ENCODE assay signal across 20 cellular contexts in genomic region chr17:8494506-8495111, GRCh38.
"Had no signal": no experiment of that assay in that cellular context is flagged by ENCODE, and none has a peak within 500 bp of the region (broad histone marks: within the 10 kb centered on the region; RNA-seq: fewer than 3 reads in every experiment).

No MANE protein-coding gene starts in this region.

- H3K36me3 Mint-ChIP-seq: natural killer cell had no signal

- H3K27me3 ChIP-seq: gastrocnemius medialis, heart left ventricle, upper lobe of left lung had no signal

- H3K4me3 Mint-ChIP-seq: activated CD4-positive, alpha-beta memory T cell treated with anti-CD3 and anti-CD28 coated beads, Interleukin-2, amount 10 ng/mL, durations not matched to agents 7 days and 5 days; activated T-cell treated with anti-CD3 and anti-CD28 coated beads, Interleukin-2, amount 50 U/mL, for 24 hours; immature natural killer cell; natural killer cell; T-helper 1 cell treated with Interleukin-12 subunit alpha and Interleukin-12 subunit beta and Interleukin-4 antibody, amounts not matched to agents 30 μg/mL and 1 μg/mL, for 36 hours had no signal

- H3K27ac Mint-ChIP-seq: activated CD4-positive, alpha-beta memory T cell treated with anti-CD3 and anti-CD28 coated beads, Interleukin-2, amount 10 ng/mL, durations not matched to agents 7 days and 5 days; activated T-cell treated with anti-CD3 and anti-CD28 coated beads, Interleukin-2, amount 50 U/mL, for 24 hours; immature natural killer cell; natural killer cell; T-helper 1 cell treated with Interleukin-12 subunit alpha and Interleukin-12 subunit beta and Interleukin-4 antibody, amounts not matched to agents 30 μg/mL and 1 μg/mL, for 36 hours had no signal

- H3K27me3 Mint-ChIP-seq: activated CD4-positive, alpha-beta memory T cell treated with anti-CD3 and anti-CD28 coated beads, Interleukin-2, amount 10 ng/mL, durations not matched to agents 7 days and 5 days; activated T-cell treated with anti-CD3 and anti-CD28 coated beads, Interleukin-2, amount 50 U/mL, for 24 hours had no signal

- H3K4me1 ChIP-seq: gastrocnemius medialis, heart left ventricle, lower lobe of right lung, upper lobe of left lung had no signal

- H3K4me3 ChIP-seq: gastrocnemius medialis, heart left ventricle, lower lobe of right lung, mucosa of descending colon, upper lobe of left lung had no signal

- H3K9me3 Mint-ChIP-seq: activated CD4-positive, alpha-beta memory T cell treated with anti-CD3 and anti-CD28 coated beads, Interleukin-2, amount 10 ng/mL, durations not matched to agents 7 days and 5 days; activated T-cell treated with anti-CD3 and anti-CD28 coated beads, Interleukin-2, amount 50 U/mL, for 24 hours; immature natural killer cell; natural killer cell; T-helper 1 cell treated with Interleukin-12 subunit alpha and Interleukin-12 subunit beta and Interleukin-4 antibody, amounts not matched to agents 30 μg/mL and 1 μg/mL, for 36 hours had no signal

- H3K4me1 Mint-ChIP-seq: activated CD4-positive, alpha-beta memory T cell treated with anti-CD3 and anti-CD28 coated beads, Interleukin-2, amount 10 ng/mL, durations not matched to agents 7 days and 5 days; immature natural killer cell had no signal

- H3K27ac ChIP-seq: gastrocnemius medialis, heart left ventricle, lower lobe of right lung, upper lobe of left lung, WERI-Rb-1 had no signal

- DNase-seq: activated CD4-positive, alpha-beta memory T cell treated with anti-CD3 and anti-CD28 coated beads, Interleukin-2, amount 10 ng/mL, durations not matched to agents 7 days and 5 days; activated CD4-positive, alpha-beta T cell treated with anti-CD3 and anti-CD28 coated beads for 4 hours; activated effector memory CD4-positive, alpha-beta T cell treated with Interleukin-2 at 50 U/mL for 16 hours; activated T-cell treated with anti-CD3 and anti-CD28 coated beads, Interleukin-2, amount 50 U/mL, for 24 hours; amniotic stem cell; effector CD8-positive, alpha-beta T cell; gastrocnemius medialis; heart left ventricle; immature natural killer cell; left cardiac atrium; lower lobe of right lung; mucosa of descending colon; natural killer cell; stimulated activated CD4-positive, alpha-beta T cell treated with anti-CD3 and anti-CD28 coated beads, Interleukin-2, amount 100 ng/mL, for 48 hours; stimulated activated naive CD4-positive, alpha-beta T cell; substantia nigra; upper lobe of left lung; WERI-Rb-1 had no signal

- ATAC-seq: activated naive CD4-positive, alpha-beta T cell treated with anti-CD3 and anti-CD28 coated beads, Interleukin-2, amount 50 U/mL, for 72 hours; gastrocnemius medialis; heart left ventricle; left cardiac atrium; lower lobe of right lung; mucosa of descending colon; natural killer cell had no signal

- H3K9me3 ChIP-seq: gastrocnemius medialis, heart left ventricle, lower lobe of right lung, mucosa of descending colon, upper lobe of left lung had no signal
